In genomic region chr11:47980907-47981621, GRCh38 we compare ENCODE assay signal across 8 cellular contexts. TPM values are rescaled to one million over a fixed set of nuclear protein-coding genes. Genes with fewer than 3 reads are reported as not detected.
DNase-seq lines count a peak whose midpoint lies in the region; ATAC-seq, FAIRE-seq and TF ChIP-seq lines count a peak whose summit lies in the region.

No MANE protein-coding gene starts in this region.

- no peaks in the 10 kb centered on the region for H3K9me3 ChIP-seq in Panc1 (ENCODE audit: control insufficient read depth, insufficient read depth, low read depth, low read length)

- intact Hi-C loops in Panc1 (cut with micrococcal nuclease; ENCODE audit: unreplicated experiment): no loop called here

- DNase-seq in AG04449 (ENCODE audit: low read depth, low spot score) (no peak), GM13976 (ENCODE audit: low spot score) (peak; percentile 67), Panc1 (ENCODE audit: low read depth, low spot score) (no peak), bronchial epithelial cell (ENCODE audit: low read depth) (no peak), kidney tubule cell (ENCODE audit: low spot score) (peak; percentile 46), NCI-H774 (lab: John Stamatoyannopoulos, UW) (no peak)

- ATAC-seq in HG02981 (IDR thresholded peaks at IDR 0.05; ENCODE audit: unreplicated experiment) (peak; percentile 47), Panc1 (peak; percentile 65)
- peak; percentile 62 for ATAC-seq in stimulated activated memory B cell treated with anti-CD40 and anti-IgM and Interleukin-4, amounts not matched to agents 10 μg/mL and 1 μg/mL and 100 μg/mL, for 72 hours

- H3K27me3 ChIP-seq in Panc1 (ENCODE audit: control insufficient read depth, insufficient read depth, low read length) (no peaks in the 10 kb centered on the region), bronchial epithelial cell (ENCODE audit: control insufficient read depth, insufficient read depth, low read length) (peaks cover 2% of the 10 kb centered on the region)

- peak overlapping the region; percentile 86 for H3K4me3 Mint-ChIP-seq in stimulated activated memory B cell treated with anti-CD40 and anti-IgM and Interleukin-4, amounts not matched to agents 10 μg/mL and 1 μg/mL and 100 μg/mL, for 72 hours

- no TSS peak for BruUV-seq in Panc1 (replicated peaks; lab: Mats Ljungman, UMichigan)

- peaks cover 41% of the 10 kb centered on the region for H3K4me1 ChIP-seq in Panc1 (ENCODE audit: control insufficient read depth, insufficient read depth, low read length)

- H3K36me3 ChIP-seq in Panc1 (ENCODE audit: control insufficient read depth, insufficient read depth, low read length) (no peaks in the 10 kb centered on the region), bronchial epithelial cell (ENCODE audit: control insufficient read depth, insufficient read depth, low read length) (no peaks in the 10 kb centered on the region)

- H3K27ac ChIP-seq in Panc1 (ENCODE audit: low read length): peak overlapping the region; percentile 89

- POLR2A ChIA-PET in AG04449 (lab: Yijun Ruan, JAX): no interaction called here
- POLR2A ChIA-PET in Panc1 (lab: Charles Lee): no interaction called here

- CTCF ChIA-PET in AG04449 (lab: Yijun Ruan, JAX): no interaction called here
- CTCF ChIA-PET in Panc1 (lab: Charles Lee): interaction anchor here (0.7 kb wide), 1 partner anchor 121 kb away, joined by 4 read pairs; no protein-coding TSS in a partner anchor

- no peak for FAIRE-seq in bronchial epithelial cell (lab: Jason Lieb, UNC)

- peaks cover 9% of the 10 kb centered on the region for H3K36me3 Mint-ChIP-seq in stimulated activated memory B cell treated with anti-CD40 and anti-IgM and Interleukin-4, amounts not matched to agents 10 μg/mL and 1 μg/mL and 100 μg/mL, for 72 hours

- no peaks in the 10 kb centered on the region for H3K27me3 Mint-ChIP-seq in stimulated activated memory B cell treated with anti-CD40 and anti-IgM and Interleukin-4, amounts not matched to agents 10 μg/mL and 1 μg/mL and 100 μg/mL, for 72 hours

- H3K4me1 Mint-ChIP-seq in stimulated activated memory B cell treated with anti-CD40 and anti-IgM and Interleukin-4, amounts not matched to agents 10 μg/mL and 1 μg/mL and 100 μg/mL, for 72 hours: peaks cover 33% of the 10 kb centered on the region

- H3K27ac Mint-ChIP-seq in stimulated activated memory B cell treated with anti-CD40 and anti-IgM and Interleukin-4, amounts not matched to agents 10 μg/mL and 1 μg/mL and 100 μg/mL, for 72 hours: peak overlapping the region; percentile 65

- no peaks in the 10 kb centered on the region for H3K9me3 Mint-ChIP-seq in stimulated activated memory B cell treated with anti-CD40 and anti-IgM and Interleukin-4, amounts not matched to agents 10 μg/mL and 1 μg/mL and 100 μg/mL, for 72 hours

- TF ChIP-seq CTCF in AG04449 (IDR thresholded peaks at IDR 0.05; ENCODE audit: insufficient read depth, low read length, missing control alignments): peak; percentile 40
- TF ChIP-seq CTCF in GM13976 (IDR thresholded peaks at IDR 0.05; ENCODE audit: borderline replicate concordance, control extremely low read depth, extremely low read depth, insufficient read depth, missing control alignments): peak; percentile 20
- no peak; the same call in 1 of the 2 replicates for TF ChIP-seq CTCF in Panc1 (IDR thresholded peaks at IDR 0.05)
- peak; percentile 20 for TF ChIP-seq CTCF in bronchial epithelial cell (IDR thresholded peaks at IDR 0.05; ENCODE audit: insufficient read depth, low read length, severe bottlenecking)

- H3K4me3 ChIP-seq in AG04449 (ENCODE audit: low read depth, low read length) (peak overlapping the region; percentile 65), Panc1 (ENCODE audit: low read depth in 2 of 2, low read length in 2 of 2) (peak overlapping the region; percentile 64 to 67), bronchial epithelial cell (ENCODE audit: low read depth, low read length) (peak overlapping the region; percentile 55)

- in situ Hi-C loops in GM13976 (cut with MboI; ENCODE audit: low sequenced_read_pairs, unreplicated experiment) (no loop called here), Panc1 (cut with HindIII; ENCODE audit: low pct_unique_long_range_greater_than_20kb, low sequenced_read_pairs) (no loop called here)

RNA-seq across cellular contexts. Expression of gene PTPRJ, which starts 0.7 kb away (rescaled TPM):
- 73.6 TPM for total RNA-seq in Panc1 (2021; ENCODE audit: unreplicated experiment)
- polyA plus RNA-seq in Panc1 (2012; ENCODE audit: insufficient read length): 22.0 TPM
- 1.6 and 2.2 TPM in 2 replicates for total RNA-seq in bronchial epithelial cell

Comparison
In these comparisons a context has a peak if more than half of its experiments do, and no peak if none do; other contexts are left out.
1. DNase-seq: peak in GM13976 (single experiment) and kidney tubule cell (single experiment); none in AG04449 (single experiment), Panc1 (single experiment), bronchial epithelial cell (single experiment) and NCI-H774 (single experiment).
2. RNA of gene PTPRJ, which starts 0.7 kb away (total RNA-seq): 73.6 TPM in Panc1 (single experiment); 1.6 to 2.2 TPM in bronchial epithelial cell; every median in the first group is over 10 times any median in the second.
3. Peak in every context shown above with its lines, with median percentiles within 50 percentile points of each other: H3K4me3 ChIP-seq and ATAC-seq.